ENCODE assay signal across 17 cellular contexts in genomic region chr2:234175649-234176048, GRCh38.
DNase-seq lines count a peak whose midpoint lies in the region; ATAC-seq, FAIRE-seq and TF ChIP-seq lines count a peak whose summit lies in the region.
"Had no signal": no experiment of that assay in that cellular context is flagged by ENCODE, and none has a peak within 500 bp of the region (broad histone marks: within the 10 kb centered on the region; RNA-seq: fewer than 3 reads in every experiment).

No MANE protein-coding gene starts in this region.

- FAIRE-seq in bronchial epithelial cell (lab: Jason Lieb, UNC), result peak; percentile 90
- FAIRE-seq: D721Med, G401.6, GM12891, GM19239 had no signal

- BruUV-seq in Panc1 (replicated peaks; lab: Mats Ljungman, UMichigan), result no TSS peak

- CTCF ChIA-PET in Panc1 (lab: Charles Lee), result no interaction called here

- no peak for DNase-seq in Panc1 (ENCODE audit: low read depth, low spot score)
- DNase-seq in bronchial epithelial cell (ENCODE audit: low read depth), result no peak
- no peak for DNase-seq in mesenchymal stem cell
- DNase-seq in erythroblast (lab: John Stamatoyannopoulos, UW), result no peak
- no peak for DNase-seq in NCI-H748 treated with DMSO at 0.1 percent for 48 hours (lab: John Stamatoyannopoulos, UW)
- DNase-seq in activated T-cell treated with anti-CD3 and anti-CD28 coated beads, Interleukin-2, amount 50 U/mL, for 1 hour, result no peak
- DNase-seq: ACHN; BE2C; C1 segment of cervical spinal cord; Caco-2; CD4-positive, CD25-positive, alpha-beta regulatory T cell; IMR-90 had no signal

- H4K91ac ChIP-seq in mesenchymal stem cell (ENCODE audit: low read length), result no peak overlapping the region

- H3K4me2 ChIP-seq in mesenchymal stem cell (ENCODE audit: low read length, poor library complexity, severe bottlenecking), result no peak overlapping the region

- H3K27me3 ChIP-seq in Panc1 (ENCODE audit: control insufficient read depth, insufficient read depth, low read length) (no peaks in the 10 kb centered on the region), bronchial epithelial cell (ENCODE audit: control insufficient read depth, insufficient read depth, low read length) (no peaks in the 10 kb centered on the region), mesenchymal stem cell (ENCODE audit: control insufficient read depth in 1 of 2, insufficient read depth in 1 of 2, low read length in 2 of 2) (no peaks in the 10 kb centered on the region)
- H3K27me3 ChIP-seq: BE2C had no signal

- peak overlapping the region; percentile 46 for H2AK5ac ChIP-seq in mesenchymal stem cell (ENCODE audit: low read length, severe bottlenecking)

- H3K79me1 ChIP-seq in mesenchymal stem cell (replicated peaks; ENCODE audit: low read length, poor library complexity, severe bottlenecking), result no peaks in the 10 kb centered on the region

- peaks cover 6% of the 10 kb centered on the region; the same call in 1 of the 2 replicates for H3K9me3 ChIP-seq in Panc1 (ENCODE audit: control insufficient read depth, insufficient read depth, low read depth, low read length)
- no peaks in the 10 kb centered on the region for H3K9me3 ChIP-seq in mesenchymal stem cell (ENCODE audit: control insufficient read depth, low read length)
- H3K9me3 ChIP-seq: BE2C, Caco-2, HAP-1 had no signal

- H3K14ac ChIP-seq in mesenchymal stem cell (ENCODE audit: low read length in 2 of 2), result no peak overlapping the region

- H3K36me3 ChIP-seq in Panc1 (ENCODE audit: control insufficient read depth, insufficient read depth, low read length) (no peaks in the 10 kb centered on the region), bronchial epithelial cell (ENCODE audit: control insufficient read depth, insufficient read depth, low read length) (no peaks in the 10 kb centered on the region), mesenchymal stem cell (ENCODE audit: control insufficient read depth in 1 of 2, insufficient read depth in 2 of 2, low read depth in 1 of 2, low read length in 2 of 2) (no peaks in the 10 kb centered on the region)
- H3K36me3 ChIP-seq: BE2C, HAP-1 had no signal

- no peak overlapping the region for H2BK12ac ChIP-seq in mesenchymal stem cell (ENCODE audit: low read length in 2 of 2)

- TF ChIP-seq CTCF in Panc1 (IDR thresholded peaks at IDR 0.05) (no peak), bronchial epithelial cell (IDR thresholded peaks at IDR 0.05; ENCODE audit: insufficient read depth, low read length, severe bottlenecking) (no peak)

- ATAC-seq in Panc1, result no peak

- no peak overlapping the region for H4K8ac ChIP-seq in mesenchymal stem cell (ENCODE audit: low read length)

- H3K4me1 ChIP-seq in Panc1 (ENCODE audit: control insufficient read depth, insufficient read depth, low read length), result peaks cover 31% of the 10 kb centered on the region
- H3K4me1 ChIP-seq in mesenchymal stem cell (ENCODE audit: control insufficient read depth, insufficient read depth, low read depth, low read length), result peaks cover 7% of the 10 kb centered on the region
- H3K4me1 ChIP-seq: BE2C, HAP-1 had no signal

- no peak overlapping the region for H3K9ac ChIP-seq in mesenchymal stem cell (ENCODE audit: low read length)

- H2AFZ ChIP-seq in mesenchymal stem cell (ENCODE audit: low read depth, low read length), result no peak overlapping the region

- no peak for TF ChIP-seq POLR2A in erythroblast (IDR thresholded peaks at IDR 0.05; ENCODE audit: low read length)

- H3K4me3 ChIP-seq in Panc1 (ENCODE audit: low read depth in 2 of 2, low read length in 2 of 2) (no peak overlapping the region), bronchial epithelial cell (ENCODE audit: low read depth, low read length) (no peak overlapping the region), mesenchymal stem cell (ENCODE audit: insufficient read depth in 1 of 2, low read depth in 1 of 2, low read length in 2 of 2) (no peak overlapping the region)
- H3K4me3 ChIP-seq: HAP-1 had no signal

- no peak overlapping the region for H3K4ac ChIP-seq in mesenchymal stem cell (ENCODE audit: low read depth in 1 of 2, low read length in 2 of 2)

- peak overlapping the region; percentile 48 for H3K27ac ChIP-seq in Panc1 (ENCODE audit: low read length)
- H3K27ac ChIP-seq in mesenchymal stem cell (ENCODE audit: low read length, poor library complexity, severe bottlenecking), result no peak overlapping the region

- no peak overlapping the region for H2BK120ac ChIP-seq in mesenchymal stem cell (ENCODE audit: low read depth, low read length)

- no peak overlapping the region for H3K18ac ChIP-seq in mesenchymal stem cell (ENCODE audit: low read depth in 1 of 2, low read length in 2 of 2)

- POLR2A ChIA-PET in Panc1 (lab: Charles Lee), result no interaction called here

- H3K23ac ChIP-seq in mesenchymal stem cell (ENCODE audit: low read length in 2 of 2), result no peak overlapping the region

- WGBS in mesenchymal stem cell, result 94% methylated on average over 6 of the region's 6 CpGs

- H2BK15ac ChIP-seq in mesenchymal stem cell (ENCODE audit: low read depth, poor library complexity, severe bottlenecking), result no peak overlapping the region

- in situ Hi-C loops in Panc1 (cut with HindIII; ENCODE audit: low pct_unique_long_range_greater_than_20kb, low sequenced_read_pairs), result no loop called here

- no peak overlapping the region for H2BK5ac ChIP-seq in mesenchymal stem cell (ENCODE audit: low read depth, low read length, poor library complexity, severe bottlenecking)

- intact Hi-C loops in Panc1 (cut with micrococcal nuclease; ENCODE audit: unreplicated experiment), result no loop called here
